14 cellular contexts compared by ENCODE assay signal in genomic region chr16:57132470-57132869, GRCh38. TPM values are rescaled to one million over a fixed set of nuclear protein-coding genes. Genes with fewer than 3 reads are reported as not detected.
DNase-seq lines count a peak whose midpoint lies in the region; ATAC-seq and TF ChIP-seq lines count a peak whose summit lies in the region.
"Had no signal": no experiment of that assay in that cellular context is flagged by ENCODE, and none has a peak within 500 bp of the region (broad histone marks: within the 10 kb centered on the region; RNA-seq: fewer than 3 reads in every experiment).

No MANE protein-coding gene starts in this region.

- H3K4me1 ChIP-seq in transverse colon = peaks cover 25 to 53% (median 46%) of the 10 kb centered on the region in 4 donors
- H3K4me1 ChIP-seq in right atrium auricular region = no peaks in the 10 kb centered on the region
- H3K4me1 ChIP-seq: parathyroid adenoma had no signal

- no peaks in the 10 kb centered on the region for H3K36me3 Mint-ChIP-seq in activated naive CD4-positive, alpha-beta T cell treated with anti-CD3 and anti-CD28 coated beads, Interleukin-2, amount 50 U/mL, for 72 hours
- H3K36me3 Mint-ChIP-seq in T-helper 17 cell (ENCODE audit: low read depth) = peaks cover 3% of the 10 kb centered on the region
- H3K36me3 Mint-ChIP-seq in immature natural killer cell = no peaks in the 10 kb centered on the region

- no peaks in the 10 kb centered on the region for H3K9me3 ChIP-seq in T-helper 17 cell (ENCODE audit: control insufficient read depth, low read length, poor library complexity, severe bottlenecking)
- H3K9me3 ChIP-seq in transverse colon = no peaks in the 10 kb centered on the region
- no peaks in the 10 kb centered on the region for H3K9me3 ChIP-seq in right atrium auricular region

- WGBS in transverse colon (ENCODE audit: low coverage in 1 of 2), 2 donors = 44% methylated on average over 1 of the region's 1 CpG; no CpG with 5 or more reads in 1 of the 2 donors

- H3K4me3 Mint-ChIP-seq in T-helper 17 cell (peak overlapping the region; percentile 39), immature natural killer cell (no peak overlapping the region)
- H3K4me3 Mint-ChIP-seq: B cell had no signal

- TF ChIP-seq CTCF in transverse colon (IDR thresholded peaks at IDR 0.05) (no peak), right atrium auricular region (IDR thresholded peaks at IDR 0.05) (no peak)

- H3K27ac ChIP-seq in transverse colon (peak overlapping the region; percentile 85 to 89 (median 87)), right atrium auricular region (no peak overlapping the region)
- H3K27ac ChIP-seq: parathyroid adenoma had no signal

- TF ChIP-seq EP300 in transverse colon (IDR thresholded peaks at IDR 0.05; ENCODE audit: low read depth) = no peak

- TF ChIP-seq POLR2A in transverse colon (IDR thresholded peaks at IDR 0.05) = peak; percentile 34

- intact Hi-C loops in transverse colon (cut with DNase I; ENCODE audit: low total_unique reads) = no loop called here

- no peaks in the 10 kb centered on the region for H3K27me3 ChIP-seq in transverse colon
- no peaks in the 10 kb centered on the region for H3K27me3 ChIP-seq in right atrium auricular region

- no peaks in the 10 kb centered on the region for H3K27me3 Mint-ChIP-seq in T-helper 17 cell
- H3K27me3 Mint-ChIP-seq in immature natural killer cell (ENCODE audit: low read depth in 3 of 3) = peaks cover 0 to 4% (median 2%) of the 10 kb centered on the region in 3 donors
- H3K27me3 Mint-ChIP-seq: B cell had no signal

- H3K4me3 ChIP-seq in transverse colon (no peak overlapping the region), right atrium auricular region (no peak overlapping the region)

- peak overlapping the region; percentile 82 to 88 for H3K27ac Mint-ChIP-seq in activated naive CD4-positive, alpha-beta T cell treated with anti-CD3 and anti-CD28 coated beads, Interleukin-2, amount 50 U/mL, for 72 hours
- H3K27ac Mint-ChIP-seq in T-helper 17 cell = peak overlapping the region; percentile 91
- peak overlapping the region; percentile 16 to 84 (median 64) for H3K27ac Mint-ChIP-seq in immature natural killer cell
- H3K27ac Mint-ChIP-seq: B cell had no signal

- H3K4me1 Mint-ChIP-seq in T-helper 17 cell = peaks cover 56% of the 10 kb centered on the region
- peaks cover 56 to 67% of the 10 kb centered on the region in 2 donors for H3K4me1 Mint-ChIP-seq in immature natural killer cell

- no peaks in the 10 kb centered on the region for H3K9me3 Mint-ChIP-seq in activated naive CD4-positive, alpha-beta T cell treated with anti-CD3 and anti-CD28 coated beads, Interleukin-2, amount 50 U/mL, for 72 hours
- H3K9me3 Mint-ChIP-seq in immature natural killer cell = no peaks in the 10 kb centered on the region

- H3K36me3 ChIP-seq in transverse colon (no peaks in the 10 kb centered on the region), right atrium auricular region (no peaks in the 10 kb centered on the region)

- ATAC-seq in activated naive CD4-positive, alpha-beta T cell treated with anti-CD3 and anti-CD28 coated beads, Interleukin-2, amount 50 U/mL, for 72 hours = no peak
- ATAC-seq in T-helper 17 cell = no peak
- no peak for ATAC-seq in GM21723 (IDR thresholded peaks at IDR 0.05; ENCODE audit: unreplicated experiment)
- no peak for ATAC-seq in GM18511 (IDR thresholded peaks at IDR 0.05; ENCODE audit: unreplicated experiment)
- ATAC-seq: left ventricle myocardium superior had no signal

- in situ Hi-C loops in transverse colon (cut with MboI; ENCODE audit: low pct_ligation_motif_present in 1 of 4, low pct_unique_long_range_greater_than_20kb in 1 of 4, low sequenced_read_pairs in 3 of 4) = no loop called here

- DNase-seq in activated naive CD4-positive, alpha-beta T cell treated with anti-CD3 and anti-CD28 coated beads, Interleukin-2, amount 50 U/mL, for 72 hours (ENCODE audit: low spot score in 2 of 2) = no peak
- no peak for DNase-seq in activated naive CD4-positive, alpha-beta T cell treated with anti-CD3 and anti-CD28 coated beads, Interleukin-2, amount 50 U/mL, for 16 hours
- no peak for DNase-seq in T-helper 17 cell
- no peak for DNase-seq in immature natural killer cell
- DNase-seq in transverse colon = peak; percentile 90
- no peak for DNase-seq in right atrium auricular region (ENCODE audit: low spot score)
- DNase-seq: left ventricle myocardium superior; NCI-H2171; stimulated activated CD4-positive, alpha-beta T cell treated with anti-CD3 and anti-CD28 coated beads, Interleukin-1b, Interleukin-23, amount 100 ng/mL, for 48 hours; stimulated activated naive CD4-positive, alpha-beta T cell had no signal

RNA-seq across cellular contexts. Expression of gene CPNE2, which starts 40.1 kb away (rescaled TPM):
- 10 to 100 TPM in 1 of 2 donors, 1 to 10 TPM in 1; 5.1 to 11.5 TPM for total RNA-seq in activated naive CD4-positive, alpha-beta T cell treated with anti-CD3 and anti-CD28 coated beads, Interleukin-2, amount 50 U/mL, for 72 hours
- total RNA-seq in T-helper 17 cell = 1 to 10 TPM; 2.4 to 4.4 TPM
- polyA plus RNA-seq in immature natural killer cell = 10 to 100 TPM in 1 of 3 donors, 1 to 10 TPM in 2; 2.4 to 10.8 (median 5.8) TPM
- 100 to 1,000 TPM in 2 of 4 donors, 10 to 100 TPM in 2; 41.6 to 154 (median 84.2) TPM for total RNA-seq in transverse colon
- total RNA-seq in right atrium auricular region = 10 to 100 TPM; 16.0 to 26.1 TPM

RNA-seq across cellular contexts. Expression of gene PSME3IP1, which starts 53.4 kb away (rescaled TPM):
- total RNA-seq in activated naive CD4-positive, alpha-beta T cell treated with anti-CD3 and anti-CD28 coated beads, Interleukin-2, amount 50 U/mL, for 72 hours = 100 to 1,000 TPM; 113 to 115 TPM
- total RNA-seq in T-helper 17 cell = 100 to 1,000 TPM; 109 to 118 TPM
- 10 to 100 TPM; 79.0 to 91.7 (median 88.9) TPM for polyA plus RNA-seq in immature natural killer cell
- 100 to 1,000 TPM in 3 of 4 donors, 10 to 100 TPM in 1; 95.7 to 185 (median 120) TPM for total RNA-seq in transverse colon
- 10 to 100 TPM; 55.7 to 79.0 TPM for total RNA-seq in right atrium auricular region

RNA-seq across cellular contexts. Expression of gene RSPRY1, which starts 53.7 kb away (rescaled TPM):
- 10 to 100 TPM; 37.2 to 38.6 TPM for total RNA-seq in activated naive CD4-positive, alpha-beta T cell treated with anti-CD3 and anti-CD28 coated beads, Interleukin-2, amount 50 U/mL, for 72 hours
- total RNA-seq in T-helper 17 cell = 10 to 100 TPM; 19.1 to 23.8 TPM
- polyA plus RNA-seq in immature natural killer cell = 10 to 100 TPM; 22.5 to 31.8 (median 24.7) TPM
- total RNA-seq in transverse colon = 10 to 100 TPM; 17.1 to 58.4 (median 44.5) TPM
- total RNA-seq in right atrium auricular region = 10 to 100 TPM; 17.0 to 17.2 TPM

Comparison
In these comparisons a context has a peak if more than half of its experiments do, and no peak if none do; other contexts are left out.
1. H3K27ac ChIP-seq: peak in transverse colon (4 of 4); none in right atrium auricular region (0 of 2).
2. Peak in every context shown above with its lines, with median percentiles within 50 percentile points of each other: H3K27ac Mint-ChIP-seq.